In genomic region chr1:38204698-38205097, GRCh38 we compare ENCODE assay signal across 31 cellular contexts.
DNase-seq lines count a peak whose midpoint lies in the region; ATAC-seq, FAIRE-seq and TF ChIP-seq lines count a peak whose summit lies in the region.
"Had no signal": no experiment of that assay in that cellular context is flagged by ENCODE, and none has a peak within 500 bp of the region (broad histone marks: within the 10 kb centered on the region; RNA-seq: fewer than 3 reads in every experiment).

No MANE protein-coding gene starts in this region.

- peaks cover 0 to 17% of the 10 kb centered on the region in 2 experiments; a peak in 2 of 5 replicates for H3K27me3 ChIP-seq in K562 (ENCODE audit: control insufficient read depth in 2 of 2, insufficient read depth in 2 of 2, low read length in 2 of 2)
- H3K27me3 ChIP-seq: BE2C; BLaER1; BLaER1 treated with 17β-estradiol and CSF1 and Interleukin-3, amounts not matched to agents 10 nM and 100 nM had no signal

- no peaks in the 10 kb centered on the region for H3K36me3 ChIP-seq in HEK293 (ENCODE audit: control insufficient read depth in 2 of 2, insufficient read depth in 1 of 2, low read length in 2 of 2)
- no peaks in the 10 kb centered on the region for H3K36me3 ChIP-seq in K562 (ENCODE audit: control insufficient read depth, insufficient read depth, low read length)
- H3K36me3 ChIP-seq: BE2C; BLaER1; BLaER1 treated with 17β-estradiol and CSF1 and Interleukin-3, amounts not matched to agents 10 nM and 100 nM had no signal

- H3K4me2 ChIP-seq in K562 (ENCODE audit: insufficient read depth, low read length) = no peak overlapping the region
- H3K4me2 ChIP-seq: A549; BLaER1; BLaER1 treated with 17β-estradiol and CSF1 and Interleukin-3, amounts not matched to agents 10 nM and 100 nM had no signal

- H3K9me3 ChIP-seq in HEK293 (ENCODE audit: control insufficient read depth, insufficient read depth, low read depth, low read length) (no peaks in the 10 kb centered on the region), K562 (replicated peaks; ENCODE audit: control insufficient read depth, insufficient read depth, low read depth, low read length) (no peaks in the 10 kb centered on the region)
- H3K9me3 ChIP-seq: A549, BE2C, Caco-2 had no signal

- CTCF ChIA-PET in HEK293 (lab: Yijun Ruan, JAX) (interaction anchor here (0.5 to 0.6 kb wide), 2 partner anchors 75 to 522 kb away, joined by 3 read pairs; no protein-coding TSS in a partner anchor), K562 (lab: Yijun Ruan, JAX; ENCODE audit: low intra/inter-chr PET ratio) (no interaction called here)

- no peak overlapping the region for H3K27ac ChIP-seq in HEK293 (ENCODE audit: extremely low read depth, low read depth, low read length)
- H3K27ac ChIP-seq in K562 (ENCODE audit: extremely low read depth, low read depth, low read length) = no peak overlapping the region
- H3K27ac ChIP-seq: 22Rv1; A549; BLaER1; BLaER1 treated with 17β-estradiol and CSF1 and Interleukin-3, amounts not matched to agents 10 nM and 100 nM; C4-2B had no signal

- no peak for ATAC-seq in K562
- ATAC-seq: A549; CD8-positive, alpha-beta T cell had no signal

- no peak for TF ChIP-seq RAD21 in K562 (CRISPR knock-in tag; conservative IDR thresholded peaks at IDR 0.05 in 1 of 2, IDR thresholded peaks at IDR 0.05 in 1 of 2)

- H2AFZ ChIP-seq in K562 (ENCODE audit: low read depth, low read length) = no peak overlapping the region

- no peaks in the 10 kb centered on the region for H3K9me1 ChIP-seq in K562 (ENCODE audit: control insufficient read depth, insufficient read depth, low read length)

- no peaks in the 10 kb centered on the region for H4K20me1 ChIP-seq in K562 (replicated peaks; ENCODE audit: control insufficient read depth, insufficient read depth, low read length)
- H4K20me1 ChIP-seq: BLaER1; BLaER1 treated with 17β-estradiol and CSF1 and Interleukin-3, amounts not matched to agents 10 nM and 100 nM had no signal

- DNase-seq in K562 (ENCODE audit: extremely low read depth in 1 of 4, low spot score in 3 of 4) = no peak
- no peak for DNase-seq in DMS53 treated with DMSO at 0.1 percent for 48 hours (lab: John Stamatoyannopoulos, UW; ENCODE audit: unreplicated experiment)
- no peak for DNase-seq in GF-D8 (lab: John Stamatoyannopoulos, UW)
- DNase-seq: 8988T; ACHN; AML-193; BE2C; C1 segment of cervical spinal cord; Caco-2; Calu3; CD4-positive, alpha-beta memory T cell; CD4-positive, alpha-beta T cell; CD4-positive, CD25-positive, alpha-beta regulatory T cell; CD8-positive, alpha-beta memory T cell; CD8-positive, alpha-beta T cell; COR-L47; DMS 273 treated with DMSO at 0.1 percent for 48 hours; DMS153; DMS53; DMS79; DMS79 treated with DMSO at 0.1 percent for 48 hours; DND-41; EL had no signal

- no peak for TF ChIP-seq EP300 in K562 (IDR thresholded peaks at IDR 0.05; ENCODE audit: low read length)

- WGBS in K562 (ENCODE audit: insufficient coverage, low coverage, missing lambda C conversion rate) = 0% methylated on average over 3 of the region's 3 CpGs

- no peak overlapping the region for H3K9ac ChIP-seq in K562 (ENCODE audit: insufficient read depth in 1 of 2, low read depth in 2 of 2, low read length in 2 of 2)
- H3K9ac ChIP-seq: BLaER1; BLaER1 treated with 17β-estradiol and CSF1 and Interleukin-3, amounts not matched to agents 10 nM and 100 nM had no signal

- H3K4me3 ChIP-seq in HEK293 (ENCODE audit: low read depth, low read length) (no peak overlapping the region), K562 (no peak overlapping the region)
- H3K4me3 ChIP-seq: A549; BLaER1; BLaER1 treated with 17β-estradiol and CSF1 and Interleukin-3, amounts not matched to agents 10 nM and 100 nM had no signal

- FAIRE-seq in K562 (lab: Jason Lieb, UNC) = no peak
- FAIRE-seq: A204.1, A549, D721Med had no signal

- H3K4me1 ChIP-seq in HEK293 (ENCODE audit: control insufficient read depth, insufficient read depth, low read length) = no peaks in the 10 kb centered on the region
- peaks cover 0 to 5% of the 10 kb centered on the region in 2 experiments; a peak in 1 of 5 replicates for H3K4me1 ChIP-seq in K562 (replicated peaks in 1 of 2; ENCODE audit: control insufficient read depth in 2 of 2, insufficient read depth in 2 of 2, low read length in 2 of 2)
- H3K4me1 ChIP-seq: A549, BE2C, Caco-2 had no signal

- no peak for TF ChIP-seq CTCF in HEK293 (tag by site-specific recombination; IDR thresholded peaks at IDR 0.05)
- TF ChIP-seq CTCF in K562 (IDR thresholded peaks at IDR 0.05 in 2 of 3, conservative IDR thresholded peaks at IDR 0.05 in 1 of 3; ENCODE audit: insufficient read depth in 2 of 3, low read depth in 1 of 3, low read length in 3 of 3) = no peak

- H3K79me2 ChIP-seq in K562 (ENCODE audit: control insufficient read depth, insufficient read depth, low read length) = no peaks in the 10 kb centered on the region

- in situ Hi-C loops in K562 (cut with MboI) = no loop called here

- BruUV-seq in K562 (replicated peaks; lab: Mats Ljungman, UMichigan) = no TSS peak

- TF ChIP-seq POLR2A in K562 (conservative IDR thresholded peaks at IDR 0.05) = no peak

- POLR2A ChIA-PET in HEK293 (lab: Yijun Ruan, JAX) (no interaction called here), K562 (lab: Yijun Ruan, JAX) (interaction anchor here (0.7 kb wide), 1 partner anchor 12 kb away, joined by 3 read pairs; no protein-coding TSS in a partner anchor)

- intact Hi-C loops in K562 (cut with micrococcal nuclease) = no loop called here

TF ChIP-seq in HEK293, 187 proteins besides CTCF, POLR2A, EP300 and RAD21:
- TF ChIP-seq ZNF660 (tag by site-specific recombination; IDR thresholded peaks at IDR 0.05) (no peak), ZNF664 (tag by site-specific recombination; IDR thresholded peaks at IDR 0.05) (0 out of 2 replicates have a peak, but pooled peaks have one; percentile 31), ZNF626 (tag by site-specific recombination; IDR thresholded peaks at IDR 0.05) (no peak), ZNF2 (tag by site-specific recombination; IDR thresholded peaks at IDR 0.05) (no peak), ZNF792 (tag by site-specific recombination; IDR thresholded peaks at IDR 0.05) (no peak), ZBTB17 (tag by site-specific recombination; IDR thresholded peaks at IDR 0.05) (peak; percentile 36; the same call in 1 of the 2 replicates), ZNF473 (tag by site-specific recombination; IDR thresholded peaks at IDR 0.05) (no peak)

TF ChIP-seq in K562, 482 proteins besides CTCF, POLR2A, EP300 and RAD21:
- peak; percentile 74; the same call in 1 of the 2 replicates for TF ChIP-seq ZBTB17 (CRISPR knock-in tag; IDR thresholded peaks at IDR 0.05)
- TF ChIP-seq, protein P1, sequence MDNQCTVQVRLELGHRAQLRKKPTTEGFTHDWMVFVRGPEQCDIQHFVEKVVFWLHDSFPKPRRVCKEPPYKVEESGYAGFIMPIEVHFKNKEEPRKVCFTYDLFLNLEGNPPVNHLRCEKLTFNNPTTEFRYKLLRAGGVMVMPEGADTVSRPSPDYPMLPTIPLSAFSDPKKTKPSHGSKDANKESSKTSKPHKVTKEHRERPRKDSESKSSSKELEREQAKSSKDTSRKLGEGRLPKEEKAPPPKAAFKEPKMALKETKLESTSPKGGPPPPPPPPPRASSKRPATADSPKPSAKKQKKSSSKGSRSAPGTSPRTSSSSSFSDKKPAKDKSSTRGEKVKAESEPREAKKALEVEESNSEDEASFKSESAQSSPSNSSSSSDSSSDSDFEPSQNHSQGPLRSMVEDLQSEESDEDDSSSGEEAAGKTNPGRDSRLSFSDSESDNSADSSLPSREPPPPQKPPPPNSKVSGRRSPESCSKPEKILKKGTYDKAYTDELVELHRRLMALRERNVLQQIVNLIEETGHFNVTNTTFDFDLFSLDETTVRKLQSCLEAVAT (IDR thresholded peaks at IDR 0.05) = peak in 1 of 2 experiments; percentile 22; a peak in 1 of 4 replicates
- no peak for TF ChIP-seq PCBP1 (IDR thresholded peaks at IDR 0.05; ENCODE audit: low read depth, low read length, poor library complexity, severe bottlenecking)
- no peak for TF ChIP-seq FOXM1 (IDR thresholded peaks at IDR 0.05; ENCODE audit: low read depth)
- TF ChIP-seq FOXM1 (CRISPR knock-in tag; IDR thresholded peaks at IDR 0.05; ENCODE audit: low read depth) = no peak
- 0 out of 2 replicates have a peak, but pooled peaks have one; percentile 25 for TF ChIP-seq ATF3 (IDR thresholded peaks at IDR 0.05)
- no peak for TF ChIP-seq ATF3 (CRISPR knock-in tag; conservative IDR thresholded peaks at IDR 0.05)
- TF ChIP-seq RBM25 (IDR thresholded peaks at IDR 0.05; ENCODE audit: low read depth, low read length, severe bottlenecking) = peak; percentile 79

Comparison
In these comparisons a context has a peak if more than half of its experiments do, and no peak if none do; other contexts are left out.
1. Of the 44 proteins assayed by ChIP-seq in both K562 and HEK293: peak only in K562: none; only in HEK293: none; in both: ZBTB17; in neither: 43.